ENCODE assay signal across 1 cellular context in genomic region chr14:22852940-22853767, GRCh38.
TF ChIP-seq lines count a peak whose summit lies in the region.

No MANE protein-coding gene starts in this region.

TF ChIP-seq in HEK293, 187 proteins besides CTCF, POLR2A, EP300 and RAD21 (continued from another document and continues in another):
- TF ChIP-seq, protein P1, sequence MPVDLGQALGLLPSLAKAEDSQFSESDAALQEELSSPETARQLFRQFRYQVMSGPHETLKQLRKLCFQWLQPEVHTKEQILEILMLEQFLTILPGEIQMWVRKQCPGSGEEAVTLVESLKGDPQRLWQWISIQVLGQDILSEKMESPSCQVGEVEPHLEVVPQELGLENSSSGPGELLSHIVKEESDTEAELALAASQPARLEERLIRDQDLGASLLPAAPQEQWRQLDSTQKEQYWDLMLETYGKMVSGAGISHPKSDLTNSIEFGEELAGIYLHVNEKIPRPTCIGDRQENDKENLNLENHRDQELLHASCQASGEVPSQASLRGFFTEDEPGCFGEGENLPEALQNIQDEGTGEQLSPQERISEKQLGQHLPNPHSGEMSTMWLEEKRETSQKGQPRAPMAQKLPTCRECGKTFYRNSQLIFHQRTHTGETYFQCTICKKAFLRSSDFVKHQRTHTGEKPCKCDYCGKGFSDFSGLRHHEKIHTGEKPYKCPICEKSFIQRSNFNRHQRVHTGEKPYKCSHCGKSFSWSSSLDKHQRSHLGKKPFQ (tag by site-specific recombination; IDR thresholded peaks at IDR 0.05), result 0 out of 2 replicates have a peak, but pooled peaks have one; percentile 20
- TF ChIP-seq GFI1B (tag by site-specific recombination; IDR thresholded peaks at IDR 0.05) (no peak), ZNF223 (tag by site-specific recombination; IDR thresholded peaks at IDR 0.05) (no peak), ZNF48 (tag by site-specific recombination; IDR thresholded peaks at IDR 0.05) (no peak), IKZF3 (tag by site-specific recombination; IDR thresholded peaks at IDR 0.05) (no peak), KLF1 (tag by site-specific recombination; IDR thresholded peaks at IDR 0.05) (0 out of 2 replicates have a peak, but pooled peaks have one; percentile 16), ZBTB21 (tag by site-specific recombination; IDR thresholded peaks at IDR 0.05) (no peak), ZNF544 (tag by site-specific recombination; IDR thresholded peaks at IDR 0.05) (no peak), ZBTB6 (tag by site-specific recombination; IDR thresholded peaks at IDR 0.05) (no peak), ZNF660 (tag by site-specific recombination; IDR thresholded peaks at IDR 0.05) (no peak), ZNF175 (tag by site-specific recombination; IDR thresholded peaks at IDR 0.05) (no peak), ZNF280C (tag by site-specific recombination; IDR thresholded peaks at IDR 0.05) (no peak), SP3 (tag by site-specific recombination; IDR thresholded peaks at IDR 0.05) (peak; percentile 39; the same call in 1 of the 2 replicates), ZNF510 (tag by site-specific recombination; IDR thresholded peaks at IDR 0.05; ENCODE audit: insufficient replicate concordance) (no peak), ZNF558 (tag by site-specific recombination; IDR thresholded peaks at IDR 0.05) (no peak), HOXD13 (CRISPR knock-in tag; IDR thresholded peaks at IDR 0.05; ENCODE audit: borderline replicate concordance) (no peak), ZNF600 (tag by site-specific recombination; IDR thresholded peaks at IDR 0.05) (peak; percentile 60; the same call in 1 of the 2 replicates), SP2 (tag by site-specific recombination; IDR thresholded peaks at IDR 0.05) (no peak), ZNF155 (tag by site-specific recombination; IDR thresholded peaks at IDR 0.05) (no peak), ZNF677 (tag by site-specific recombination; IDR thresholded peaks at IDR 0.05) (no peak), WT1 (tag by site-specific recombination; IDR thresholded peaks at IDR 0.05) (no peak), ZBTB8A (tag by site-specific recombination; IDR thresholded peaks at IDR 0.05) (no peak; the same call in 1 of the 2 replicates), ZNF311 (tag by site-specific recombination; IDR thresholded peaks at IDR 0.05; ENCODE audit: borderline replicate concordance) (no peak), ZNF324 (tag by site-specific recombination; IDR thresholded peaks at IDR 0.05) (no peak), ZNF530 (tag by site-specific recombination; IDR thresholded peaks at IDR 0.05; ENCODE audit: low read depth) (no peak), ZNF184 (tag by site-specific recombination; IDR thresholded peaks at IDR 0.05) (no peak), SCRT2 (tag by site-specific recombination; IDR thresholded peaks at IDR 0.05) (no peak), ZNF24 (tag by site-specific recombination; IDR thresholded peaks at IDR 0.05) (0 out of 2 replicates have a peak, but pooled peaks have one; percentile 42), ZBTB17 (tag by site-specific recombination; IDR thresholded peaks at IDR 0.05) (peak; percentile 24; the same call in 1 of the 2 replicates), ZSCAN16 (tag by site-specific recombination; IDR thresholded peaks at IDR 0.05) (no peak), GLIS2 (tag by site-specific recombination; IDR thresholded peaks at IDR 0.05) (no peak), ZNF394 (tag by site-specific recombination; IDR thresholded peaks at IDR 0.05; ENCODE audit: borderline replicate concordance) (peak; percentile 36; the same call in 1 of the 2 replicates), ZNF221 (tag by site-specific recombination; IDR thresholded peaks at IDR 0.05; ENCODE audit: borderline replicate concordance) (no peak), ZNF707 (tag by site-specific recombination; IDR thresholded peaks at IDR 0.05) (no peak), ZNF791 (tag by site-specific recombination; IDR thresholded peaks at IDR 0.05) (no peak), ZNF785 (tag by site-specific recombination; IDR thresholded peaks at IDR 0.05) (no peak), PRDM1 (tag by site-specific recombination; IDR thresholded peaks at IDR 0.05) (no peak), ZNF629 (tag by site-specific recombination; IDR thresholded peaks at IDR 0.05) (peak; percentile 27; the same call in 1 of the 2 replicates), ZNF548 (tag by site-specific recombination; IDR thresholded peaks at IDR 0.05) (no peak), EGR2 (tag by site-specific recombination; IDR thresholded peaks at IDR 0.05; ENCODE audit: low read depth) (peak; percentile 68), ZNF645 (tag by site-specific recombination; IDR thresholded peaks at IDR 0.05) (no peak), ZNF571 (tag by site-specific recombination; IDR thresholded peaks at IDR 0.05) (no peak), ZNF239 (tag by site-specific recombination; IDR thresholded peaks at IDR 0.05) (no peak), ZNF138 (tag by site-specific recombination; IDR thresholded peaks at IDR 0.05; ENCODE audit: borderline replicate concordance) (no peak), ZNF114 (tag by site-specific recombination; IDR thresholded peaks at IDR 0.05) (no peak), YY2 (tag by site-specific recombination; IDR thresholded peaks at IDR 0.05) (no peak; the same call in 1 of the 2 replicates), ZNF549 (tag by site-specific recombination; IDR thresholded peaks at IDR 0.05) (no peak), ZNF623 (tag by site-specific recombination; IDR thresholded peaks at IDR 0.05) (peak; percentile 13; the same call in 1 of the 2 replicates), ZNF26 (tag by site-specific recombination; IDR thresholded peaks at IDR 0.05) (no peak)
- TF ChIP-seq, protein P2, sequence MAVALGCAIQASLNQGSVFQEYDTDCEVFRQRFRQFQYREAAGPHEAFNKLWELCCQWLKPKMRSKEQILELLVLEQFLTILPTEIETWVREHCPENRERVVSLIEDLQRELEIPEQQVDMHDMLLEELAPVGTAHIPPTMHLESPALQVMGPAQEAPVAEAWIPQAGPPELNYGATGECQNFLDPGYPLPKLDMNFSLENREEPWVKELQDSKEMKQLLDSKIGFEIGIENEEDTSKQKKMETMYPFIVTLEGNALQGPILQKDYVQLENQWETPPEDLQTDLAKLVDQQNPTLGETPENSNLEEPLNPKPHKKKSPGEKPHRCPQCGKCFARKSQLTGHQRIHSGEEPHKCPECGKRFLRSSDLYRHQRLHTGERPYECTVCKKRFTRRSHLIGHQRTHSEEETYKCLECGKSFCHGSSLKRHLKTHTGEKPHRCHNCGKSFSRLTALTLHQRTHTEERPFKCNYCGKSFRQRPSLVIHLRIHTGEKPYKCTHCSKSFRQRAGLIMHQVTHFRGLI (tag by site-specific recombination; IDR thresholded peaks at IDR 0.05), result no peak; the same call in 1 of the 2 replicates
- TF ChIP-seq, protein P3, sequence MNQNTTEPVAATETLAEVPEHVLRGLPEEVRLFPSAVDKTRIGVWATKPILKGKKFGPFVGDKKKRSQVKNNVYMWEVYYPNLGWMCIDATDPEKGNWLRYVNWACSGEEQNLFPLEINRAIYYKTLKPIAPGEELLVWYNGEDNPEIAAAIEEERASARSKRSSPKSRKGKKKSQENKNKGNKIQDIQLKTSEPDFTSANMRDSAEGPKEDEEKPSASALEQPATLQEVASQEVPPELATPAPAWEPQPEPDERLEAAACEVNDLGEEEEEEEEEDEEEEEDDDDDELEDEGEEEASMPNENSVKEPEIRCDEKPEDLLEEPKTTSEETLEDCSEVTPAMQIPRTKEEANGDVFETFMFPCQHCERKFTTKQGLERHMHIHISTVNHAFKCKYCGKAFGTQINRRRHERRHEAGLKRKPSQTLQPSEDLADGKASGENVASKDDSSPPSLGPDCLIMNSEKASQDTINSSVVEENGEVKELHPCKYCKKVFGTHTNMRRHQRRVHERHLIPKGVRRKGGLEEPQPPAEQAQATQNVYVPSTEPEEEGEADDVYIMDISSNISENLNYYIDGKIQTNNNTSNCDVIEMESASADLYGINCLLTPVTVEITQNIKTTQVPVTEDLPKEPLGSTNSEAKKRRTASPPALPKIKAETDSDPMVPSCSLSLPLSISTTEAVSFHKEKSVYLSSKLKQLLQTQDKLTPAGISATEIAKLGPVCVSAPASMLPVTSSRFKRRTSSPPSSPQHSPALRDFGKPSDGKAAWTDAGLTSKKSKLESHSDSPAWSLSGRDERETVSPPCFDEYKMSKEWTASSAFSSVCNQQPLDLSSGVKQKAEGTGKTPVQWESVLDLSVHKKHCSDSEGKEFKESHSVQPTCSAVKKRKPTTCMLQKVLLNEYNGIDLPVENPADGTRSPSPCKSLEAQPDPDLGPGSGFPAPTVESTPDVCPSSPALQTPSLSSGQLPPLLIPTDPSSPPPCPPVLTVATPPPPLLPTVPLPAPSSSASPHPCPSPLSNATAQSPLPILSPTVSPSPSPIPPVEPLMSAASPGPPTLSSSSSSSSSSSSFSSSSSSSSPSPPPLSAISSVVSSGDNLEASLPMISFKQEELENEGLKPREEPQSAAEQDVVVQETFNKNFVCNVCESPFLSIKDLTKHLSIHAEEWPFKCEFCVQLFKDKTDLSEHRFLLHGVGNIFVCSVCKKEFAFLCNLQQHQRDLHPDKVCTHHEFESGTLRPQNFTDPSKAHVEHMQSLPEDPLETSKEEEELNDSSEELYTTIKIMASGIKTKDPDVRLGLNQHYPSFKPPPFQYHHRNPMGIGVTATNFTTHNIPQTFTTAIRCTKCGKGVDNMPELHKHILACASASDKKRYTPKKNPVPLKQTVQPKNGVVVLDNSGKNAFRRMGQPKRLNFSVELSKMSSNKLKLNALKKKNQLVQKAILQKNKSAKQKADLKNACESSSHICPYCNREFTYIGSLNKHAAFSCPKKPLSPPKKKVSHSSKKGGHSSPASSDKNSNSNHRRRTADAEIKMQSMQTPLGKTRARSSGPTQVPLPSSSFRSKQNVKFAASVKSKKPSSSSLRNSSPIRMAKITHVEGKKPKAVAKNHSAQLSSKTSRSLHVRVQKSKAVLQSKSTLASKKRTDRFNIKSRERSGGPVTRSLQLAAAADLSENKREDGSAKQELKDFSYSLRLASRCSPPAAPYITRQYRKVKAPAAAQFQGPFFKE (tag by site-specific recombination; IDR thresholded peaks at IDR 0.05; ENCODE audit: borderline replicate concordance), result no peak
- TF ChIP-seq, protein P4, sequence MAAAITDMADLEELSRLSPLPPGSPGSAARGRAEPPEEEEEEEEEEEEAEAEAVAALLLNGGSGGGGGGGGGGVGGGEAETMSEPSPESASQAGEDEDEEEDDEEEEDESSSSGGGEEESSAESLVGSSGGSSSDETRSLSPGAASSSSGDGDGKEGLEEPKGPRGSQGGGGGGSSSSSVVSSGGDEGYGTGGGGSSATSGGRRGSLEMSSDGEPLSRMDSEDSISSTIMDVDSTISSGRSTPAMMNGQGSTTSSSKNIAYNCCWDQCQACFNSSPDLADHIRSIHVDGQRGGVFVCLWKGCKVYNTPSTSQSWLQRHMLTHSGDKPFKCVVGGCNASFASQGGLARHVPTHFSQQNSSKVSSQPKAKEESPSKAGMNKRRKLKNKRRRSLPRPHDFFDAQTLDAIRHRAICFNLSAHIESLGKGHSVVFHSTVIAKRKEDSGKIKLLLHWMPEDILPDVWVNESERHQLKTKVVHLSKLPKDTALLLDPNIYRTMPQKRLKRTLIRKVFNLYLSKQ (tag by site-specific recombination; IDR thresholded peaks at IDR 0.05; ENCODE audit: borderline replicate concordance), result no peak
- TF ChIP-seq, protein P5, sequence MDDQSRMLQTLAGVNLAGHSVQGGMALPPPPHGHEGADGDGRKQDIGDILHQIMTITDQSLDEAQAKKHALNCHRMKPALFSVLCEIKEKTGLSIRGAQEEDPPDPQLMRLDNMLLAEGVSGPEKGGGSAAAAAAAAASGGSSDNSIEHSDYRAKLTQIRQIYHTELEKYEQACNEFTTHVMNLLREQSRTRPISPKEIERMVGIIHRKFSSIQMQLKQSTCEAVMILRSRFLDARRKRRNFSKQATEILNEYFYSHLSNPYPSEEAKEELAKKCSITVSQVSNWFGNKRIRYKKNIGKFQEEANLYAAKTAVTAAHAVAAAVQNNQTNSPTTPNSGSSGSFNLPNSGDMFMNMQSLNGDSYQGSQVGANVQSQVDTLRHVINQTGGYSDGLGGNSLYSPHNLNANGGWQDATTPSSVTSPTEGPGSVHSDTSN (CRISPR knock-in tag; IDR thresholded peaks at IDR 0.05), result no peak
